In genomic region chr3:39905788-39906187, GRCh38 we compare ENCODE assay signal across 7 cellular contexts.
"Had no signal": no experiment of that assay in that cellular context is flagged by ENCODE, and none has a peak within 500 bp of the region (broad histone marks: within the 10 kb centered on the region; RNA-seq: fewer than 3 reads in every experiment).

No MANE protein-coding gene starts in this region.

- DNase-seq: IMR-90, KBM-7, KG1 had no signal

- FAIRE-seq: HTR-8/SVneo, K562 had no signal

- H3K9ac ChIP-seq: KMS-11 had no signal

- H3K4me3 ChIP-seq: K562 had no signal

- H3K27ac ChIP-seq: HL-60, KMS-11 had no signal

- H3K4me2 ChIP-seq: KMS-11 had no signal

- ATAC-seq: K562 had no signal
